In the genomic region with DNA sequence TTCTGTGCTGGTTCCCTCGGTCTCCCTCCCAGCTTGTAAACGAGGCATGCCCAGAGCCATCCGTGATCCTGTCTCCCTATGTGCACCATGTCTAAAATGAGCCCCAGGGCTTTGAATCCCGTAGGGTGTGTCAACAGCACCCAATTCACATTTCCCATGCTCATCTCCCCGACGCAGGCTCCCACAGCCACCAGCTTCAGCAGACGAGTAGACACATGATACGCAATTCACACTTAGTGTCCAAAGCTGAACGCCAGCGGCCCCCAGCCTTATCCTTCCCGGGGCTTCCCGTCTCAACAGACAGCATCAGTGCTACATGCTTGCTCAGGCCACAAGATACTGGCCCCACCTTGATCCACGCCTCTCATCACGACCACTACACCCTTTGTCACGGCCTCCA, we compare ENCODE assay signal across 1 cellular context.
TF ChIP-seq lines count a peak whose summit lies in the region.

No MANE protein-coding gene starts in this region.

TF ChIP-seq in H1, 55 proteins besides CTCF, POLR2A, EP300 and RAD21 (continued from another document):
- TF ChIP-seq BCL11A (IDR thresholded peaks at IDR 0.05; ENCODE audit: low read depth in 2 of 2, low read length in 2 of 2), result no peak
- TF ChIP-seq KDM1A (IDR thresholded peaks at IDR 0.05; ENCODE audit: borderline replicate concordance, low read length), result no peak
- no peak for TF ChIP-seq JUND (IDR thresholded peaks at IDR 0.05; ENCODE audit: low read length)
- no peak for TF ChIP-seq MAFK (IDR thresholded peaks at IDR 0.05; ENCODE audit: low read depth, low read length)
- TF ChIP-seq CTBP2 (IDR thresholded peaks at IDR 0.05; ENCODE audit: borderline replicate concordance, insufficient read depth, insufficient read length, low read length), result no peak
